8 cellular contexts compared by ENCODE assay signal in the genomic region with DNA sequence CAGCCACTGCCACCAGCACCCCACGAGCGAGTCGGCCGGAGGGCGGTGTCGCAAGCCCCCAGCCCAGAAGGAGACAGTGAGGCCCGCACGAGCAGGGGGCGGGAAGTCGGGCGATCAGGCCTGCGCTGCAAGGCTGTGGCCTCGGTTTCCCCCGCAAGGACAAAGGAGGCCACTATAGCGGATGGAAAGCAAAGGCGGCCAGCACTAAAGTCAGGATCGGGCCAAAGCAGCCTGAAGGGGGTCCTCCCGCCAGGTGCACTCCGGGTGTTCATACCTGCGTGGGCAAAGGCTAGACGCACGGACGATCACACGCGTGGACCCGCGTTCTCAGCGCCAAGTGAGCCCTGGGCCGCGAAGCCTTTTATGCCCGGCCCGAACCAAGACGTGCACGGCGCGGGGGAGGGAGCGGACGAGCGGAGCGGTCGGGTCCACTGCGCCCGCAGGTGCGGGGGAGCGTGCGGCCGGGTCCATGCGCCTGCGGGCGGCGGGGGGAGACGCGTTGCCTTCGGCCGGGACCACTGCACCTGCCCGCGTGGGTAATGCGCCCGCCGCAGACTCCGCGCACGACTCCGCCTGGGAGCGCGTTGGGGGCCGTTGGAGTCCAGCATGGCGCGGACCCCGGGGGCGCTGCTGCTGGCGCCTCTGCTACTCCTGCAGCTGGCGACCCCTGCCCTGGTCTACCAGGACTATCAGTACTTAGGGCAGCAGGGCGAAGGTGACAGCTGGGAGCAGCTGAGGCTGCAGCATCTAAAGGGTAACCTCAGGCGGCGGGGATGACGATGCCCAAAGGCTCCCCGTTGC. TPM values are rescaled to one million over a fixed set of nuclear protein-coding genes. Genes with fewer than 3 reads are reported as not detected.
DNase-seq lines count a peak whose midpoint lies in the region; ATAC-seq and TF ChIP-seq lines count a peak whose summit lies in the region.

A gene (minus strand): TSS at position 335 of the 801 bp plus-strand sequence. CDS start 539 bp downstream, outside the sequence.
A gene (plus strand): TSS at position 604 of the 801 bp plus-strand sequence. CDS start 3 bp downstream, at position 607.

- peaks cover 45% of the 10 kb centered on the region for H3K36me3 Mint-ChIP-seq in GM23338 (ENCODE audit: low read depth)

- peaks cover 9% of the 10 kb centered on the region; the same call in 1 of the 2 replicates for H3K36me3 ChIP-seq in GM23338 (ENCODE audit: insufficient read depth)
- no peaks in the 10 kb centered on the region for H3K36me3 ChIP-seq in colonic mucosa

- intact Hi-C loops in colonic mucosa (cut with DNase I), result no loop called here
- intact Hi-C loops in left colon (cut with DNase I, micrococcal nuclease), result loop anchor here in 1 of 2 donors (5.0 kb wide), 1 partner anchor 39 kb away; no protein-coding TSS in a partner anchor

- H3K4me1 ChIP-seq in GM23338 (ENCODE audit: insufficient read depth) (peaks cover 11% of the 10 kb centered on the region; the same call in 1 of the 2 replicates), colonic mucosa (peaks cover under 1% of the 10 kb centered on the region)

- H3K4me3 Mint-ChIP-seq in GM23338, result peak within 1 kb of the TSS; percentile 93

- H3K27me3 Mint-ChIP-seq in GM23338 (ENCODE audit: insufficient read depth, low read depth, poor library complexity), result peaks cover 7% of the 10 kb centered on the region

- H2AFZ ChIP-seq in GM23338, result peak within 1 kb of the TSS; percentile 97

- no peaks in the 10 kb centered on the region for H4K20me1 ChIP-seq in GM23338 (replicated peaks; ENCODE audit: insufficient read depth)

- no peak within 1 kb of the TSS for H3K27ac Mint-ChIP-seq in GM23338

- H3K9ac ChIP-seq in colonic mucosa (ENCODE audit: low read depth in 2 of 2, low read length in 2 of 2), result peak within 1 kb of the TSS; percentile 92 to 99

- H3K27ac ChIP-seq in GM23338 (ENCODE audit: low read depth), result no peak within 1 kb of the TSS
- H3K27ac ChIP-seq in colonic mucosa, result peak within 1 kb of the TSS; percentile 48

- H3K4me3 ChIP-seq in GM23338 (peak within 1 kb of the TSS; percentile 99), colonic mucosa (peak within 1 kb of the TSS; percentile 68)

- H3K9me2 ChIP-seq in GM23338 (ENCODE audit: insufficient read depth), result no peaks in the 10 kb centered on the region

- peaks cover 17% of the 10 kb centered on the region for H3K4me1 Mint-ChIP-seq in GM23338

- TF ChIP-seq CTCF in GM23338 (conservative IDR thresholded peaks at IDR 0.05; ENCODE audit: low read depth in 2 of 2) (no peak), colonic mucosa (IDR thresholded peaks at IDR 0.05) (no peak)

- H3K79me2 ChIP-seq in GM23338 (replicated peaks; ENCODE audit: insufficient read depth), result peaks cover 13% of the 10 kb centered on the region

- DNase-seq in AG08396 (ENCODE audit: low spot score), result peak; percentile 89
- DNase-seq in GM23338 (ENCODE audit: low spot score), result peak; percentile 94
- peak; percentile 34 for DNase-seq in NCI-H2227 treated with DMSO at 0.1 percent for 48 hours (lab: John Stamatoyannopoulos, UW)
- DNase-seq in activated CD4-positive, alpha-beta T cell treated with anti-CD3 and anti-CD28 coated beads for 48 hours, result peak; percentile 88
- DNase-seq in colonic mucosa, result peak; percentile 87
- DNase-seq in left colon, result peak; percentile 78 to 91
- peak; percentile 64 to 74 for DNase-seq in stimulated activated CD4-positive, alpha-beta T cell treated with anti-CD3 and anti-CD28 coated beads, Interleukin-15, amount 100 ng/mL, for 48 hours (ENCODE audit: low read depth in 2 of 2)
- DNase-seq in GM19240 (ENCODE audit: insufficient read length, low spot score), result no peak

- no peaks in the 10 kb centered on the region for H3K9me3 ChIP-seq in colonic mucosa

- no peaks in the 10 kb centered on the region for H3K9me3 Mint-ChIP-seq in GM23338

- peak within 1 kb of the TSS; percentile 97 for H3K4me2 ChIP-seq in GM23338

- peaks cover 10% of the 10 kb centered on the region for H3K27me3 ChIP-seq in GM23338 (ENCODE audit: insufficient read depth)
- H3K27me3 ChIP-seq in colonic mucosa, result no peaks in the 10 kb centered on the region

- ATAC-seq in GM23338 (peak; percentile 71), left colon (peak; percentile 85)

- H3F3A ChIP-seq in GM23338 (replicated peaks; ENCODE audit: low read depth), result peaks cover 22% of the 10 kb centered on the region

TF ChIP-seq in GM23338, 12 proteins besides CTCF, POLR2A, EP300 and RAD21:
- TF ChIP-seq, protein P1, sequence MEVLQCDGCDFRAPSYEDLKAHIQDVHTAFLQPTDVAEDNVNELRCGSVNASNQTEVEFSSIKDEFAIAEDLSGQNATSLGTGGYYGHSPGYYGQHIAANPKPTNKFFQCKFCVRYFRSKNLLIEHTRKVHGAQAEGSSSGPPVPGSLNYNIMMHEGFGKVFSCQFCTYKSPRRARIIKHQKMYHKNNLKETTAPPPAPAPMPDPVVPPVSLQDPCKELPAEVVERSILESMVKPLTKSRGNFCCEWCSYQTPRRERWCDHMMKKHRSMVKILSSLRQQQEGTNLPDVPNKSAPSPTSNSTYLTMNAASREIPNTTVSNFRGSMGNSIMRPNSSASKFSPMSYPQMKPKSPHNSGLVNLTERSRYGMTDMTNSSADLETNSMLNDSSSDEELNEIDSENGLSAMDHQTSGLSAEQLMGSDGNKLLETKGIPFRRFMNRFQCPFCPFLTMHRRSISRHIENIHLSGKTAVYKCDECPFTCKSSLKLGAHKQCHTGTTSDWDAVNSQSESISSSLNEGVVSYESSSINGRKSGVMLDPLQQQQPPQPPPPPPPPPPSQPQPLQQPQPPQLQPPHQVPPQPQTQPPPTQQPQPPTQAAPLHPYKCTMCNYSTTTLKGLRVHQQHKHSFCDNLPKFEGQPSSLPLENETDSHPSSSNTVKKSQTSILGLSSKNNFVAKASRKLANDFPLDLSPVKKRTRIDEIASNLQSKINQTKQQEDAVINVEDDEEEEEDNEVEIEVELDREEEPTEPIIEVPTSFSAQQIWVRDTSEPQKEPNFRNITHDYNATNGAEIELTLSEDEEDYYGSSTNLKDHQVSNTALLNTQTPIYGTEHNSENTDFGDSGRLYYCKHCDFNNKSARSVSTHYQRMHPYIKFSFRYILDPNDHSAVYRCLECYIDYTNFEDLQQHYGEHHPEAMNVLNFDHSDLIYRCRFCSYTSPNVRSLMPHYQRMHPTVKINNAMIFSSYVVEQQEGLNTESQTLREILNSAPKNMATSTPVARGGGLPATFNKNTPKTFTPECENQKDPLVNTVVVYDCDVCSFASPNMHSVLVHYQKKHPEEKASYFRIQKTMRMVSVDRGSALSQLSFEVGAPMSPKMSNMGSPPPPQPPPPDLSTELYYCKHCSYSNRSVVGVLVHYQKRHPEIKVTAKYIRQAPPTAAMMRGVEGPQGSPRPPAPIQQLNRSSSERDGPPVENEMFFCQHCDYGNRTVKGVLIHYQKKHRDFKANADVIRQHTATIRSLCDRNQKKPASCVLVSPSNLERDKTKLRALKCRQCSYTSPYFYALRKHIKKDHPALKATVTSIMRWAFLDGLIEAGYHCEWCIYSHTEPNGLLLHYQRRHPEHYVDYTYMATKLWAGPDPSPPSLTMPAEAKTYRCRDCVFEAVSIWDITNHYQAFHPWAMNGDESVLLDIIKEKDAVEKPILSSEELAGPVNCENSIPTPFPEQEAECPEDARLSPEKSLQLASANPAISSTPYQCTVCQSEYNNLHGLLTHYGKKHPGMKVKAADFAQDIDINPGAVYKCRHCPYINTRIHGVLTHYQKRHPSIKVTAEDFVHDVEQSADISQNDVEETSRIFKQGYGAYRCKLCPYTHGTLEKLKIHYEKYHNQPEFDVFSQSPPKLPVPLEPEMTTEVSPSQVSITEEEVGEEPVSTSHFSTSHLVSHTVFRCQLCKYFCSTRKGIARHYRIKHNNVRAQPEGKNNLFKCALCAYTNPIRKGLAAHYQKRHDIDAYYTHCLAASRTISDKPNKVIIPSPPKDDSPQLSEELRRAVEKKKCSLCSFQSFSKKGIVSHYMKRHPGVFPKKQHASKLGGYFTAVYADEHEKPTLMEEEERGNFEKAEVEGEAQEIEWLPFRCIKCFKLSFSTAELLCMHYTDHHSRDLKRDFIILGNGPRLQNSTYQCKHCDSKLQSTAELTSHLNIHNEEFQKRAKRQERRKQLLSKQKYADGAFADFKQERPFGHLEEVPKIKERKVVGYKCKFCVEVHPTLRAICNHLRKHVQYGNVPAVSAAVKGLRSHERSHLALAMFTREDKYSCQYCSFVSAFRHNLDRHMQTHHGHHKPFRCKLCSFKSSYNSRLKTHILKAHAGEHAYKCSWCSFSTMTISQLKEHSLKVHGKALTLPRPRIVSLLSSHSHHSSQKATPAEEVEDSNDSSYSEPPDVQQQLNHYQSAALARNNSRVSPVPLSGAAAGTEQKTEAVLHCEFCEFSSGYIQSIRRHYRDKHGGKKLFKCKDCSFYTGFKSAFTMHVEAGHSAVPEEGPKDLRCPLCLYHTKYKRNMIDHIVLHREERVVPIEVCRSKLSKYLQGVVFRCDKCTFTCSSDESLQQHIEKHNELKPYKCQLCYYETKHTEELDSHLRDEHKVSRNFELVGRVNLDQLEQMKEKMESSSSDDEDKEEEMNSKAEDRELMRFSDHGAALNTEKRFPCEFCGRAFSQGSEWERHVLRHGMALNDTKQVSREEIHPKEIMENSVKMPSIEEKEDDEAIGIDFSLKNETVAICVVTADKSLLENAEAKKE (CRISPR knock-in tag; IDR thresholded peaks at IDR 0.05), result no peak
- TF ChIP-seq CREB1 (CRISPR knock-in tag; IDR thresholded peaks at IDR 0.05; ENCODE audit: low read depth) (peak; percentile 76), POLR2AphosphoS5 (IDR thresholded peaks at IDR 0.05; ENCODE audit: low read depth) (peak; percentile 96), ZNF114 (CRISPR knock-in tag; IDR thresholded peaks at IDR 0.05) (no peak), NANOG (IDR thresholded peaks at IDR 0.05; ENCODE audit: borderline replicate concordance) (no peak), JUNB (IDR thresholded peaks at IDR 0.05; ENCODE audit: unreplicated experiment) (no peak)
- TF ChIP-seq, protein P2, sequence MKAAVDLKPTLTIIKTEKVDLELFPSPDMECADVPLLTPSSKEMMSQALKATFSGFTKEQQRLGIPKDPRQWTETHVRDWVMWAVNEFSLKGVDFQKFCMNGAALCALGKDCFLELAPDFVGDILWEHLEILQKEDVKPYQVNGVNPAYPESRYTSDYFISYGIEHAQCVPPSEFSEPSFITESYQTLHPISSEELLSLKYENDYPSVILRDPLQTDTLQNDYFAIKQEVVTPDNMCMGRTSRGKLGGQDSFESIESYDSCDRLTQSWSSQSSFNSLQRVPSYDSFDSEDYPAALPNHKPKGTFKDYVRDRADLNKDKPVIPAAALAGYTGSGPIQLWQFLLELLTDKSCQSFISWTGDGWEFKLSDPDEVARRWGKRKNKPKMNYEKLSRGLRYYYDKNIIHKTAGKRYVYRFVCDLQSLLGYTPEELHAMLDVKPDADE (IDR thresholded peaks at IDR 0.05), result no peak

RNA-seq across cellular contexts. Expression of the first gene that starts in this region (rescaled TPM):
- total RNA-seq in GM23338 (2014; rRNA removed; shearing (Covaris generic)), result 465 and 486 TPM in 2 replicates
- polyA plus RNA-seq in GM23338 (2016; fragmentation: Nextera tagmentation; extraction: Ambion mirVana), result 314 and 346 TPM in 2 replicates
- total RNA-seq in colonic mucosa, result 100 to 1,000 TPM; 347 to 417 TPM
- 100 to 1,000 TPM; 249 to 298 TPM for total RNA-seq in left colon

RNA-seq across cellular contexts. Expression of the second gene that starts in this region (rescaled TPM):
- 0.38 TPM in 1 of 2 replicates, not detected in the other for total RNA-seq in GM23338 (2014; rRNA removed; shearing (Covaris generic))
- polyA plus RNA-seq in GM23338 (2016; fragmentation: Nextera tagmentation; extraction: Ambion mirVana), result 38.5 and 42.2 TPM in 2 replicates
- total RNA-seq in colonic mucosa (10 to 100 TPM in 1 of 2 donors, 1 to 10 TPM in 1; 6.5 to 18.5 TPM), left colon (1 to 10 TPM; 3.2 to 4.4 TPM)
